1 cellular context compared by ENCODE assay signal in genomic region chr2:216412022-216412999, GRCh38.
TF ChIP-seq lines count a peak whose summit lies in the region.

SMARCAL1 (plus strand) TSS chr2:216412484; CDS start chr2:216414705, 2,221 bp downstream.

TF ChIP-seq in WTC11, 78 proteins besides CTCF, POLR2A, EP300 and RAD21 (continued from another document):
- TF ChIP-seq ZNF281 (CRISPR knock-in tag; IDR thresholded peaks at IDR 0.05) (no peak), CBFB (CRISPR knock-in tag; IDR thresholded peaks at IDR 0.05; ENCODE audit: low read depth) (no peak), ETV6 (CRISPR knock-in tag; IDR thresholded peaks at IDR 0.05) (peak; percentile 26; the same call in 1 of the 2 replicates), JAZF1 (CRISPR knock-in tag; IDR thresholded peaks at IDR 0.05) (no peak), PRRX2 (CRISPR knock-in tag; IDR thresholded peaks at IDR 0.05) (no peak), TP53 (CRISPR knock-in tag; IDR thresholded peaks at IDR 0.05) (0 out of 2 replicates have a peak, but pooled peaks have one; percentile 27), SP1 (CRISPR knock-in tag; conservative IDR thresholded peaks at IDR 0.05) (peak; percentile 87), FOXP4 (CRISPR knock-in tag; IDR thresholded peaks at IDR 0.05) (peak; percentile 12; the same call in 1 of the 2 replicates), ZNF263 (CRISPR knock-in tag; IDR thresholded peaks at IDR 0.05; ENCODE audit: low read depth) (no peak), EMX1 (CRISPR knock-in tag; IDR thresholded peaks at IDR 0.05) (0 out of 2 replicates have a peak, but pooled peaks have one; percentile 23), ZNF317 (CRISPR knock-in tag; IDR thresholded peaks at IDR 0.05; ENCODE audit: borderline replicate concordance, low read depth) (peak; percentile 50; the same call in 1 of the 2 replicates), PREB (CRISPR knock-in tag; IDR thresholded peaks at IDR 0.05; ENCODE audit: borderline replicate concordance) (no peak), SOX15 (CRISPR knock-in tag; IDR thresholded peaks at IDR 0.05) (no peak), ZNF232 (CRISPR knock-in tag; IDR thresholded peaks at IDR 0.05) (0 out of 2 replicates have a peak, but pooled peaks have one; percentile 44), CREM (CRISPR knock-in tag; IDR thresholded peaks at IDR 0.05) (peak; percentile 87; the same call in 1 of the 2 replicates), NR2C2 (CRISPR knock-in tag; IDR thresholded peaks at IDR 0.05) (no peak), ZNF219 (CRISPR knock-in tag; IDR thresholded peaks at IDR 0.05; ENCODE audit: borderline replicate concordance) (no peak), ZNF423 (CRISPR knock-in tag; IDR thresholded peaks at IDR 0.05) (no peak), GTF2I (CRISPR knock-in tag; conservative IDR thresholded peaks at IDR 0.05) (no peak), GABPB1 (CRISPR knock-in tag; IDR thresholded peaks at IDR 0.05) (peak; percentile 77; the same call in 1 of the 2 replicates), ELF4 (CRISPR knock-in tag; IDR thresholded peaks at IDR 0.05; ENCODE audit: low read depth) (no peak), SMAD3 (CRISPR knock-in tag; IDR thresholded peaks at IDR 0.05; ENCODE audit: borderline replicate concordance) (0 out of 2 replicates have a peak, but pooled peaks have one; percentile 24), ZBTB21 (CRISPR knock-in tag; IDR thresholded peaks at IDR 0.05; ENCODE audit: borderline replicate concordance) (no peak), TEAD1 (CRISPR knock-in tag; IDR thresholded peaks at IDR 0.05) (no peak), IRF1 (CRISPR knock-in tag; IDR thresholded peaks at IDR 0.05) (0 out of 2 replicates have a peak, but pooled peaks have one; percentile 12), NFE2L1 (CRISPR knock-in tag; IDR thresholded peaks at IDR 0.05) (no peak), E2F1 (CRISPR knock-in tag; IDR thresholded peaks at IDR 0.05) (no peak), FOXK1 (CRISPR knock-in tag; IDR thresholded peaks at IDR 0.05) (peak; percentile 75), ZNF671 (CRISPR knock-in tag; IDR thresholded peaks at IDR 0.05) (no peak), TCF7 (CRISPR knock-in tag; IDR thresholded peaks at IDR 0.05; ENCODE audit: low read depth) (no peak), MYBL2 (CRISPR knock-in tag; IDR thresholded peaks at IDR 0.05) (no peak), FOXJ3 (CRISPR knock-in tag; IDR thresholded peaks at IDR 0.05; ENCODE audit: borderline replicate concordance) (no peak), HMGXB4 (CRISPR knock-in tag; IDR thresholded peaks at IDR 0.05) (0 out of 2 replicates have a peak, but pooled peaks have one; percentile 35), IRF2 (CRISPR knock-in tag; IDR thresholded peaks at IDR 0.05; ENCODE audit: borderline replicate concordance, low read depth) (no peak), JUN (CRISPR knock-in tag; IDR thresholded peaks at IDR 0.05) (no peak), RELA (CRISPR knock-in tag; IDR thresholded peaks at IDR 0.05; ENCODE audit: borderline replicate concordance) (no peak), HMGA2 (CRISPR knock-in tag; IDR thresholded peaks at IDR 0.05) (no peak)
